23 cellular contexts compared by ENCODE assay signal in the genomic region with DNA sequence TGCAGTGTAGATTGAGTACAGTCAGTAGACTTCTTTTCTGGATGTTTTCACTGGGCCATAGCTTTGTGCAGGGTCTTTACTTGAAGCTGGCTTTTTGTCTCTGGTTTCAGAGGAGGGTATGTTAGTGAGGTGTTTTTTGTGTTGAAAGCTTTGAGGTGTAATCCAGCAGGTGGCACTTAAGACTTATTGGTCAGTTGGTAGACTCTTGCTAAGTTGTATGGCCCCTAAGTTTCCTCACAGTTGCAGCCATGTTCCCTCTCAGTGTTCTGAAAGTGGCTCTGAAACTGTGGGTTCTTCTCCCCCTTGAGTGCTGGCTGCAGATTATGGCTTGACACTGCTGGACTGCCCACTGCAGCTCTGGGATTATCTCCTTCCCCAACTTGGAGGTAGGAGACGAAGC. TPM values are rescaled to one million over a fixed set of nuclear protein-coding genes. Genes with fewer than 3 reads are reported as not detected.
DNase-seq lines count a peak whose midpoint lies in the region; ATAC-seq and TF ChIP-seq lines count a peak whose summit lies in the region.
"Had no signal": no experiment of that assay in that cellular context is flagged by ENCODE, and none has a peak within 500 bp of the region (broad histone marks: within the 10 kb centered on the region; RNA-seq: fewer than 3 reads in every experiment).

No MANE protein-coding gene starts in this region.

- H3K4me1 ChIP-seq in HCT116 (ENCODE audit: control insufficient read depth in 1 of 2, insufficient read depth in 2 of 2, low read length in 2 of 2) (peaks cover 0 to 6% of the 10 kb centered on the region in 2 experiments; a peak in 2 of 4 replicates), PC-3 (ENCODE audit: insufficient read depth, low read length) (peaks cover 29% of the 10 kb centered on the region)
- H3K4me1 ChIP-seq: ascending aorta had no signal

- H3K4me3 ChIP-seq in GM12865 (ENCODE audit: low read depth, low read length) (no peak overlapping the region), HCT116 (replicated peaks in 1 of 2; ENCODE audit: low read depth in 1 of 2, low read length in 2 of 2) (no peak overlapping the region), PC-3 (ENCODE audit: low read length) (no peak overlapping the region)
- H3K4me3 ChIP-seq: ascending aorta, hepatocyte, thoracic aorta had no signal

- H2AFZ ChIP-seq in HCT116 (ENCODE audit: low read depth, low read length, poor library complexity, severe bottlenecking), result no peak overlapping the region
- no peak overlapping the region for H2AFZ ChIP-seq in PC-3 (ENCODE audit: low read length)
- H2AFZ ChIP-seq: hepatocyte had no signal

- H3F3A ChIP-seq in PC-3 (ENCODE audit: low read length, unreplicated experiment), result no peaks in the 10 kb centered on the region

- no peak for TF ChIP-seq POLR2A in HCT116 (IDR thresholded peaks at IDR 0.05; ENCODE audit: borderline replicate concordance, extremely low read depth, insufficient read depth, insufficient read length)

- RAD21 ChIA-PET in HCT116 (lab: Charles Lee; ENCODE audit: low non-redundant PET in 1 of 2, low total read pairs in 2 of 2, uncharacterized antibody in 2 of 2, unreplicated experiment in 2 of 2), result interaction anchor here in 1 of 2 experiments (0.5 kb wide), 1 partner anchor 220 kb away, joined by 3 read pairs; no protein-coding TSS in a partner anchor

- no peaks in the 10 kb centered on the region for H3K79me2 ChIP-seq in HCT116 (ENCODE audit: insufficient read depth, low read length)
- no peaks in the 10 kb centered on the region for H3K79me2 ChIP-seq in PC-3 (ENCODE audit: low read length)
- H3K79me2 ChIP-seq: hepatocyte had no signal

- peak; percentile 68 for DNase-seq in GM12865 (ENCODE audit: low read depth)
- DNase-seq in HCT116 (ENCODE audit: low read depth, low spot score), result no peak
- peak; percentile 12 for DNase-seq in PC-3
- peak; percentile 14 for DNase-seq in iris pigment epithelial cell (ENCODE audit: low read depth)
- DNase-seq: activated CD4-positive, alpha-beta memory T cell treated with anti-CD3 and anti-CD28 coated beads for 36 hours; activated naive CD4-positive, alpha-beta T cell treated with anti-CD3 and anti-CD28 coated beads for 36 hours; CD4-positive, alpha-beta memory T cell; endodermal cell; NCI-H1092; NCI-H2081 treated with DMSO at 0.1 percent for 48 hours; NCI-H510A; nucleus accumbens; SHP77 treated with DMSO at 0.1 percent for 48 hours; stimulated activated CD4-positive, alpha-beta T cell treated with anti-CD3 and anti-CD28 coated beads, Interleukin-15, amount 100 ng/mL, for 24 hours; stimulated activated naive B cell treated with anti-CD40 and anti-IgM and Interleukin-4, amounts not matched to agents 10 μg/mL and 1 μg/mL and 100 μg/mL, for 72 hours; T-helper 17 cell had no signal

- CTCF ChIA-PET in HCT116 (lab: Charles Lee) (no interaction called here), PC-3 (lab: Charles Lee) (interaction anchor here (0.5 kb wide), 2 partner anchors 30 to 203 kb away, joined by 5 to 6 read pairs; no protein-coding TSS in a partner anchor)

- POLR2A ChIA-PET in HCT116 (lab: Charles Lee), result no interaction called here
- POLR2A ChIA-PET in PC-3 (lab: Charles Lee; ENCODE audit: unreplicated experiment), result no interaction called here

- H3K36me3 ChIP-seq in HCT116 (ENCODE audit: control insufficient read depth in 1 of 2, insufficient read depth in 2 of 2, low read length in 2 of 2), result no peaks in the 10 kb centered on the region
- H3K36me3 ChIP-seq in PC-3 (ENCODE audit: low read depth, low read length), result no peaks in the 10 kb centered on the region
- H3K36me3 ChIP-seq: ascending aorta, thoracic aorta had no signal

- ATAC-seq in HCT116 (no peak), PC-3 (no peak), HG02970 (IDR thresholded peaks at IDR 0.05; ENCODE audit: low FRiP score, unreplicated experiment) (no peak), GM21825 (IDR thresholded peaks at IDR 0.05; ENCODE audit: unreplicated experiment) (no peak), HG03025 (IDR thresholded peaks at IDR 0.05; ENCODE audit: low FRiP score, unreplicated experiment) (no peak), HG03139 (IDR thresholded peaks at IDR 0.05; ENCODE audit: unreplicated experiment) (no peak)
- ATAC-seq: stimulated activated naive B cell treated with anti-CD40 and anti-IgM and Interleukin-4, amounts not matched to agents 10 μg/mL and 1 μg/mL and 100 μg/mL, for 72 hours; T-helper 17 cell had no signal

- BruUV-seq in HCT116 (replicated peaks; lab: Mats Ljungman, UMichigan), result no TSS peak
- no TSS peak for BruUV-seq in PC-3 (replicated peaks; lab: Mats Ljungman, UMichigan)

- TF ChIP-seq CTCF in GM12865 (IDR thresholded peaks at IDR 0.05; ENCODE audit: insufficient read depth, low read depth, low read length, missing control alignments) (peak; percentile 17), HCT116 (IDR thresholded peaks at IDR 0.05 in 2 of 3, conservative IDR thresholded peaks at IDR 0.05 in 1 of 3; ENCODE audit: borderline replicate concordance in 1 of 3, insufficient read depth in 1 of 3, low read depth in 2 of 3, low read length in 2 of 3) (0 out of 6 replicates have a peak, but pooled peaks of 1 of the 3 experiments have one; percentile 5), PC-3 (conservative IDR thresholded peaks at IDR 0.05; ENCODE audit: low read depth, low read length) (peak; percentile 32)

- intact Hi-C loops in HCT116 (cut with micrococcal nuclease), result loop anchor here (10.0 kb wide), 1 partner anchor 56 kb away; the partner anchor contains the start of gene SLC44A1
- intact Hi-C loops in PC-3 (cut with micrococcal nuclease), result no loop called here

- H3K4me2 ChIP-seq in HCT116 (ENCODE audit: low read length) (no peak overlapping the region), PC-3 (ENCODE audit: low read length) (no peak overlapping the region)
- H3K4me2 ChIP-seq: hepatocyte had no signal

- H3K9me3 ChIP-seq in HCT116 (ENCODE audit: control insufficient read depth in 1 of 2, insufficient read depth in 1 of 2, low read depth in 1 of 2, low read length in 2 of 2) (no peaks in the 10 kb centered on the region), PC-3 (ENCODE audit: low read length) (no peaks in the 10 kb centered on the region)
- H3K9me3 ChIP-seq: ascending aorta, thoracic aorta had no signal

- TF ChIP-seq RAD21 in HCT116 (IDR thresholded peaks at IDR 0.05; ENCODE audit: low read depth), result peak; percentile 33; the same call in 1 of the 2 replicates

- H3K27ac ChIP-seq in HCT116 (ENCODE audit: low read depth, low read length), result no peak overlapping the region
- H3K27ac ChIP-seq in PC-3 (ENCODE audit: low read length), result no peak overlapping the region
- H3K27ac ChIP-seq: ascending aorta, hepatocyte, thoracic aorta had no signal

- no peaks in the 10 kb centered on the region for H4K20me1 ChIP-seq in HCT116 (ENCODE audit: insufficient read depth)
- H4K20me1 ChIP-seq in PC-3 (ENCODE audit: low read length), result no peaks in the 10 kb centered on the region

- H3K9ac ChIP-seq in HCT116 (ENCODE audit: low read length) (no peak overlapping the region), PC-3 (ENCODE audit: low read length) (no peak overlapping the region)

- H3K9me2 ChIP-seq in HCT116 (ENCODE audit: insufficient read depth) (no peaks in the 10 kb centered on the region), PC-3 (replicated peaks; ENCODE audit: low read length) (no peaks in the 10 kb centered on the region)

- H3K27me3 ChIP-seq in HCT116 (ENCODE audit: insufficient read depth, low read length) (no peaks in the 10 kb centered on the region), PC-3 (ENCODE audit: low read length) (no peaks in the 10 kb centered on the region)
- H3K27me3 ChIP-seq: ascending aorta, hepatocyte had no signal

TF ChIP-seq in HCT116, 20 proteins besides CTCF, POLR2A, EP300 and RAD21:
- TF ChIP-seq, protein P1, sequence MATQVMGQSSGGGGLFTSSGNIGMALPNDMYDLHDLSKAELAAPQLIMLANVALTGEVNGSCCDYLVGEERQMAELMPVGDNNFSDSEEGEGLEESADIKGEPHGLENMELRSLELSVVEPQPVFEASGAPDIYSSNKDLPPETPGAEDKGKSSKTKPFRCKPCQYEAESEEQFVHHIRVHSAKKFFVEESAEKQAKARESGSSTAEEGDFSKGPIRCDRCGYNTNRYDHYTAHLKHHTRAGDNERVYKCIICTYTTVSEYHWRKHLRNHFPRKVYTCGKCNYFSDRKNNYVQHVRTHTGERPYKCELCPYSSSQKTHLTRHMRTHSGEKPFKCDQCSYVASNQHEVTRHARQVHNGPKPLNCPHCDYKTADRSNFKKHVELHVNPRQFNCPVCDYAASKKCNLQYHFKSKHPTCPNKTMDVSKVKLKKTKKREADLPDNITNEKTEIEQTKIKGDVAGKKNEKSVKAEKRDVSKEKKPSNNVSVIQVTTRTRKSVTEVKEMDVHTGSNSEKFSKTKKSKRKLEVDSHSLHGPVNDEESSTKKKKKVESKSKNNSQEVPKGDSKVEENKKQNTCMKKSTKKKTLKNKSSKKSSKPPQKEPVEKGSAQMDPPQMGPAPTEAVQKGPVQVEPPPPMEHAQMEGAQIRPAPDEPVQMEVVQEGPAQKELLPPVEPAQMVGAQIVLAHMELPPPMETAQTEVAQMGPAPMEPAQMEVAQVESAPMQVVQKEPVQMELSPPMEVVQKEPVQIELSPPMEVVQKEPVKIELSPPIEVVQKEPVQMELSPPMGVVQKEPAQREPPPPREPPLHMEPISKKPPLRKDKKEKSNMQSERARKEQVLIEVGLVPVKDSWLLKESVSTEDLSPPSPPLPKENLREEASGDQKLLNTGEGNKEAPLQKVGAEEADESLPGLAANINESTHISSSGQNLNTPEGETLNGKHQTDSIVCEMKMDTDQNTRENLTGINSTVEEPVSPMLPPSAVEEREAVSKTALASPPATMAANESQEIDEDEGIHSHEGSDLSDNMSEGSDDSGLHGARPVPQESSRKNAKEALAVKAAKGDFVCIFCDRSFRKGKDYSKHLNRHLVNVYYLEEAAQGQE (IDR thresholded peaks at IDR 0.05; ENCODE audit: low read depth), result no peak

RNA-seq across cellular contexts. Expression of gene SLC44A1, which starts 55.7 kb away (rescaled TPM):
- 44.1 TPM for total RNA-seq in HCT116 (2021; ENCODE audit: unreplicated experiment)
- 18.8 and 21.0 TPM in 2 replicates for polyA plus RNA-seq in HCT116 (2012)
- 15.3 and 16.1 TPM in 2 replicates for total RNA-seq in PC-3 (2014; rRNA removed)
